ENCODE assay signal across 8 cellular contexts in the genomic region with DNA sequence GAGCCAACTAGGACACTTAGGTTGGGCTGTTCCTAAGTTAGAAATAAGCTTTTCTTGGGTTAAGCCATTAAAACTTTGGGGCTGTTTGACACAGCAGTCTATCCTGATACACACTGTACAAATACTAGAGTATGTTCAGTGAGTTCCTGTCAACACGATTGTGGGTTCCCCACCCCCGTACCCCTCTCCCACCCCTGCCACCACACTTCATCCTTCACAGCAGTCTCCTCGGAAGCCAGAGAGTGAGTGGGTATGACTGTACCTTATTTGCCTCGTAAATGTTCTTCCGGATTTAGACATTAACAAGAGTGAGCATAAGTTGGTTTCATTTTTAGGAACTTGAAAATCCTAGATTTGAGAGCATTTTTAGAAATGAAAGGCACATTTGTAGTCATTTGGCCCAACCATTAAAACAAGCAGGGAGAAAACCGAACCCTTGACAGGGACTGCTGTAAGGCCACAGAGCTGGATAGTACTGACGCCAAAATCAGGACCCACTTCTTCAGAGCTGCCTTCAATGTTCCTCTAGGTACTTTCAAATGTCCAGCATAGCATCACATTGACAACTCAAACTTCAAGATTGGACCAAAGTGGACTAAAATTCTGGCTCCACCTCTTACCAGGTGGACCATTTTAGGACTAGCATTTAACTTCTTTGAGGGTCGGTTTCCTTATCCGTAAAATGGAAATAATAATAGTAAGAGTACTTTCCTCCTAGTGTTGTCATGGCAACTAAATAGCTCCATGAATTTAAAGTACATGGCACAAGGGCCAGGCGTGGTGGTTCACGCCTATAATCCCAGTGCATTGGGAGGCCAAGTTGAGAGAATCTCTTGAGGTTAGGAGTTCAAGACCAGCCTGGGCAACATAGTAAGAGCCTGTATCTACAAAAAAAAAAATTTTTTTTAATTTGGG.
DNase-seq lines count a peak whose midpoint lies in the region; ATAC-seq and TF ChIP-seq lines count a peak whose summit lies in the region.

No MANE protein-coding gene starts in this region.

- no peaks in the 10 kb centered on the region for H3K27me3 ChIP-seq in CD4-positive, CD25-positive, alpha-beta regulatory T cell (ENCODE audit: control insufficient read depth, insufficient read depth, low read length)

- H3K27ac ChIP-seq in CD4-positive, CD25-positive, alpha-beta regulatory T cell (ENCODE audit: insufficient read depth, low read length, poor library complexity, severe bottlenecking): peak overlapping the region; percentile 79

- H3K4me1 ChIP-seq in CD4-positive, CD25-positive, alpha-beta regulatory T cell (ENCODE audit: control insufficient read depth, insufficient read depth, low read length, poor library complexity, severe bottlenecking): peaks cover 26% of the 10 kb centered on the region

- H3K36me3 Mint-ChIP-seq in CD4-positive, CD25-positive, alpha-beta regulatory T cell: no peaks in the 10 kb centered on the region

- peak; percentile 97 to 98 for ATAC-seq in CD4-positive, CD25-positive, alpha-beta regulatory T cell (ENCODE audit: low read depth in 2 of 2)
- ATAC-seq in HG03565 (IDR thresholded peaks at IDR 0.05; ENCODE audit: unreplicated experiment): peak; percentile 92

- no peak for TF ChIP-seq CTCF in GM20000 (IDR thresholded peaks at IDR 0.05; ENCODE audit: extremely low read depth, missing control alignments)

- no peaks in the 10 kb centered on the region for H3K36me3 ChIP-seq in CD4-positive, CD25-positive, alpha-beta regulatory T cell (ENCODE audit: control insufficient read depth, insufficient read depth, low read length)

- DNase-seq in CD4-positive, CD25-positive, alpha-beta regulatory T cell: peak in 2 of 3 donors; percentile 72 to 91
- DNase-seq in GM20000 (ENCODE audit: low spot score) (peak; percentile 53), activated T-helper 1 cell treated with Interleukin-2 at 50 U/mL for 16 hours (ENCODE audit: low read depth) (peak; percentile 15), cortex of kidney (lab: John Stamatoyannopoulos, UW) (no peak), midbrain (lab: John Stamatoyannopoulos, UW) (no peak), NCI-H446 (lab: John Stamatoyannopoulos, UW) (no peak)
- DNase-seq in stimulated activated CD4-positive, alpha-beta T cell treated with anti-CD3 and anti-CD28 coated beads, Interleukin-12 subunit alpha, Interleukin-12 subunit beta, amount 100 ng/mL, for 48 hours (ENCODE audit: low read depth in 2 of 3, low spot score in 1 of 3): peak; percentile 19 to 23 (median 23)

- peaks cover 0 to 3% (median 0%) of the 10 kb centered on the region in 7 donors for H3K9me3 Mint-ChIP-seq in CD4-positive, CD25-positive, alpha-beta regulatory T cell

- peak overlapping the region; percentile 39 for H3K4me3 ChIP-seq in CD4-positive, CD25-positive, alpha-beta regulatory T cell (ENCODE audit: low read depth, low read length)

- H3K27me3 Mint-ChIP-seq in CD4-positive, CD25-positive, alpha-beta regulatory T cell: peaks cover 4% of the 10 kb centered on the region

- peaks cover 5 to 38% (median 21%) of the 10 kb centered on the region in 4 donors for H3K4me1 Mint-ChIP-seq in CD4-positive, CD25-positive, alpha-beta regulatory T cell

- peak overlapping the region; percentile 43 to 90 (median 80) for H3K4me3 Mint-ChIP-seq in CD4-positive, CD25-positive, alpha-beta regulatory T cell

- no peaks in the 10 kb centered on the region for H3K9me3 ChIP-seq in CD4-positive, CD25-positive, alpha-beta regulatory T cell (ENCODE audit: control insufficient read depth in 2 of 2, low read length in 2 of 2)

- peak overlapping the region; percentile 93 to 98 (median 96) for H3K27ac Mint-ChIP-seq in CD4-positive, CD25-positive, alpha-beta regulatory T cell

Comparison
In these comparisons a context has a peak if more than half of its experiments do, and no peak if none do; other contexts are left out.
1. DNase-seq: peak in CD4-positive, CD25-positive, alpha-beta regulatory T cell (2 of 3), GM20000 (single experiment), activated T-helper 1 cell treated with Interleukin-2 at 50 U/mL for 16 hours (single experiment) and stimulated activated CD4-positive, alpha-beta T cell treated with anti-CD3 and anti-CD28 coated beads, Interleukin-12 subunit alpha, Interleukin-12 subunit beta, amount 100 ng/mL, for 48 hours (3 of 3); none in cortex of kidney (single experiment), midbrain (single experiment) and NCI-H446 (0 of 2).